In the genomic region with DNA sequence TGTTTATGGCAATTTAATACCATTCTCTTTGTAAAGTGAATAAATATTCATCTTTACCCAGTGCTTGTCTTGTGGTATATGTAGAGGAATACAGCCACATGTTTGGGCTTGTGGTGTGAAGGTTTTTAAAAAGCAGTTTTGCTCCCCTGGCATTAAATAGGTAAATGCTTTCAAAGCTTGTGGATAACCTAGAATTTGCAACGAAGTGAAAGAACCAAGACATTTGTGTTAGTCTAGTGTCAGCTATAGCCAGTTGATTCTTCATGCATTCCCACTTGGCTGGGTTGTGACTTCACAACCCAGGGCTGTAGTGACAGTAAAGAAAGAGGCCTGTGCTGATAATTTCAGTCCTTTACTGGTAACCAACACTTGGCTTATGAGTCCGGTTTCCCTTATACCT, we compare ENCODE assay signal across 17 cellular contexts. TPM values are rescaled to one million over a fixed set of nuclear protein-coding genes. Genes with fewer than 3 reads are reported as not detected.
DNase-seq lines count a peak whose midpoint lies in the region; ATAC-seq, FAIRE-seq and TF ChIP-seq lines count a peak whose summit lies in the region.
"Had no signal": no experiment of that assay in that cellular context is flagged by ENCODE, and none has a peak within 500 bp of the region (broad histone marks: within the 10 kb centered on the region; RNA-seq: fewer than 3 reads in every experiment).

No MANE protein-coding gene starts in this region.

- DNase-seq in HepG2 (ENCODE audit: low spot score) (no peak), right lobe of liver (no peak), K562 (ENCODE audit: extremely low read depth in 1 of 4, low spot score in 3 of 4) (no peak), gastrocnemius medialis (no peak), heart left ventricle (no peak), GM23338 (ENCODE audit: low spot score) (no peak)
- DNase-seq: C1 segment of cervical spinal cord; Calu3; CD4-positive, alpha-beta memory T cell; COR-L47; DMS53; DMS79 treated with DMSO at 0.1 percent for 48 hours; GF-D8; GOT3; HFFc6 had no signal

- H4K20me1 ChIP-seq in HepG2 (ENCODE audit: insufficient read depth, low read length) (peaks cover 7% of the 10 kb centered on the region; the same call in 1 of the 2 replicates), K562 (replicated peaks; ENCODE audit: control insufficient read depth, insufficient read depth, low read length) (no peaks in the 10 kb centered on the region), GM23338 (replicated peaks; ENCODE audit: insufficient read depth) (peaks cover 17% of the 10 kb centered on the region; the same call in 1 of the 2 replicates)

- ATAC-seq in HepG2 (no peak), right lobe of liver (no peak), K562 (no peak), gastrocnemius medialis (no peak), heart left ventricle (no peak), GM23338 (no peak)

- intact Hi-C loops in HepG2 (cut with micrococcal nuclease; ENCODE audit: unreplicated experiment) (no loop called here), right lobe of liver (cut with DNase I) (no loop called here), K562 (cut with micrococcal nuclease) (no loop called here), gastrocnemius medialis (cut with DNase I; ENCODE audit: low total_unique reads) (no loop called here), heart left ventricle (cut with DNase I) (no loop called here)

- H3K9ac ChIP-seq in HepG2 (ENCODE audit: insufficient read depth, low read depth, low read length) (no peak overlapping the region), K562 (ENCODE audit: insufficient read depth in 1 of 2, low read depth in 2 of 2, low read length in 2 of 2) (no peak overlapping the region)

- H3K4me1 ChIP-seq in HepG2 (ENCODE audit: insufficient read depth, low read length) (peaks cover 22% of the 10 kb centered on the region), right lobe of liver (peaks cover 0 to 17% (median 7%) of the 10 kb centered on the region in 4 donors), K562 (replicated peaks in 1 of 2; ENCODE audit: control insufficient read depth in 2 of 2, insufficient read depth in 2 of 2, low read length in 2 of 2) (peaks cover 5 to 6% of the 10 kb centered on the region in 2 experiments; a peak in 3 of 5 replicates), gastrocnemius medialis (peaks cover 20 to 33% of the 10 kb centered on the region in 2 donors), heart left ventricle (peaks cover 0 to 16% (median 0%) of the 10 kb centered on the region in 12 donors), GM23338 (ENCODE audit: insufficient read depth) (peaks cover 15% of the 10 kb centered on the region)

- H3K27me3 ChIP-seq in HepG2 (ENCODE audit: control insufficient read depth in 1 of 2, insufficient read depth in 2 of 2, low read length in 2 of 2) (no peaks in the 10 kb centered on the region), right lobe of liver (no peaks in the 10 kb centered on the region), K562 (ENCODE audit: control insufficient read depth in 2 of 2, insufficient read depth in 2 of 2, low read length in 2 of 2) (no peaks in the 10 kb centered on the region), gastrocnemius medialis (no peaks in the 10 kb centered on the region), heart left ventricle (no peaks in the 10 kb centered on the region), GM23338 (ENCODE audit: insufficient read depth) (no peaks in the 10 kb centered on the region)

- TF ChIP-seq RAD21 in HepG2 (CRISPR knock-in tag; IDR thresholded peaks at IDR 0.05) (no peak), K562 (CRISPR knock-in tag; conservative IDR thresholded peaks at IDR 0.05 in 1 of 2, IDR thresholded peaks at IDR 0.05 in 1 of 2) (no peak)

- H3K27me3 Mint-ChIP-seq in GM23338 (ENCODE audit: insufficient read depth, low read depth, poor library complexity): peaks cover 13% of the 10 kb centered on the region
- H3K27me3 Mint-ChIP-seq: CD4-positive, alpha-beta memory T cell had no signal

- TF ChIP-seq EP300 in HepG2 (IDR thresholded peaks at IDR 0.05; ENCODE audit: low read depth in 2 of 2, low read length in 2 of 2) (no peak), HepG2 (CRISPR knock-in tag; IDR thresholded peaks at IDR 0.05; ENCODE audit: borderline replicate concordance) (no peak), K562 (IDR thresholded peaks at IDR 0.05; ENCODE audit: low read length) (no peak)

- POLR2A ChIA-PET in HepG2 (lab: Yijun Ruan, JAX) (no interaction called here), K562 (lab: Yijun Ruan, JAX) (no interaction called here)

- H3K27ac Mint-ChIP-seq in GM23338: no peak overlapping the region
- H3K27ac Mint-ChIP-seq: HFFc6 had no signal

- CTCF ChIA-PET in HepG2 (lab: Yijun Ruan, JAX; ENCODE audit: low intra/inter-chr PET ratio, low total read pairs): no interaction called here
- CTCF ChIA-PET in K562 (lab: Yijun Ruan, JAX; ENCODE audit: low intra/inter-chr PET ratio): no interaction called here

- no peak overlapping the region for H3K4me3 ChIP-seq in HepG2 (replicated peaks in 1 of 3; ENCODE audit: insufficient read depth in 1 of 3, low read depth in 2 of 3, low read length in 3 of 3)
- no peak overlapping the region for H3K4me3 ChIP-seq in right lobe of liver
- H3K4me3 ChIP-seq in K562: no peak overlapping the region
- H3K4me3 ChIP-seq in gastrocnemius medialis: no peak overlapping the region
- H3K4me3 ChIP-seq in heart left ventricle: no peak overlapping the region
- no peak overlapping the region for H3K4me3 ChIP-seq in GM23338
- H3K4me3 ChIP-seq: HAP-1 had no signal

- H2AFZ ChIP-seq in HepG2 (ENCODE audit: low read length): no peak overlapping the region
- no peak overlapping the region for H2AFZ ChIP-seq in K562 (ENCODE audit: low read depth, low read length)
- H2AFZ ChIP-seq in GM23338: no peak overlapping the region

- H3K79me2 ChIP-seq in HepG2 (ENCODE audit: insufficient read depth, low read length) (no peaks in the 10 kb centered on the region), K562 (ENCODE audit: control insufficient read depth, insufficient read depth, low read length) (0 out of 3 replicates have a peak, but pooled peaks cover 3% of the 10 kb centered on the region), GM23338 (replicated peaks; ENCODE audit: insufficient read depth) (peaks cover 15% of the 10 kb centered on the region)

- H3K9me2 ChIP-seq in GM23338 (ENCODE audit: insufficient read depth): no peaks in the 10 kb centered on the region; the same call in 1 of the 2 replicates

- FAIRE-seq in HepG2 (lab: Jason Lieb, UNC) (no peak), K562 (lab: Jason Lieb, UNC) (no peak)
- FAIRE-seq: H54 had no signal

- H3K9me1 ChIP-seq in K562 (ENCODE audit: control insufficient read depth, insufficient read depth, low read length): no peaks in the 10 kb centered on the region

- peaks cover 25% of the 10 kb centered on the region for H3K9me3 Mint-ChIP-seq in GM23338
- H3K9me3 Mint-ChIP-seq: CD4-positive, alpha-beta memory T cell had no signal

- 59% methylated on average over 2 of the region's 2 CpGs for WGBS in HepG2 (ENCODE audit: low lambda C conversion rate)
- 84% methylated on average over 2 of the region's 2 CpGs for WGBS in right lobe of liver (ENCODE audit: insufficient coverage, low coverage, low lambda C conversion rate, missing lambda C conversion rate)
- 100% methylated on average over 2 of the region's 2 CpGs for WGBS in K562 (ENCODE audit: insufficient coverage, low coverage, missing lambda C conversion rate)
- WGBS in heart left ventricle, 4 donors: 94 to 97% (median 95%) methylated on average over 2 of the region's 2 CpGs

- H3K4me1 Mint-ChIP-seq in GM23338: peaks cover 19% of the 10 kb centered on the region

- H3K27ac ChIP-seq in HepG2 (ENCODE audit: extremely low read length, insufficient read depth, low read length): no peak overlapping the region
- no peak overlapping the region for H3K27ac ChIP-seq in right lobe of liver
- H3K27ac ChIP-seq in K562 (ENCODE audit: extremely low read depth, low read depth, low read length): no peak overlapping the region
- peak overlapping the region; percentile 8 to 47 (median 36) for H3K27ac ChIP-seq in gastrocnemius medialis
- no peak overlapping the region for H3K27ac ChIP-seq in heart left ventricle
- no peak overlapping the region for H3K27ac ChIP-seq in GM23338 (ENCODE audit: low read depth)

- H3K4me3 Mint-ChIP-seq in GM23338: no peak overlapping the region
- H3K4me3 Mint-ChIP-seq: CD4-positive, alpha-beta memory T cell; HFFc6 had no signal

- TF ChIP-seq POLR2A in HepG2 (IDR thresholded peaks at IDR 0.05; ENCODE audit: insufficient read depth in 1 of 2, low read depth in 2 of 2, low read length in 2 of 2) (0 out of 4 replicates have a peak, but pooled peaks of 1 of the 2 experiments have one; percentile 26), right lobe of liver (IDR thresholded peaks at IDR 0.05) (no peak), K562 (conservative IDR thresholded peaks at IDR 0.05) (0 out of 2 replicates have a peak, but pooled peaks have one; percentile 49), gastrocnemius medialis (IDR thresholded peaks at IDR 0.05) (no peak), heart left ventricle (IDR thresholded peaks at IDR 0.05) (no peak)

- in situ Hi-C loops in HepG2 (cut with HindIII; ENCODE audit: extremely low pct_ligation_motif_present, low pct_unique_long_range_greater_than_20kb): loop anchor here (10.0 kb wide), 1 partner anchor 123 kb away; no protein-coding TSS in a partner anchor
- in situ Hi-C loops in K562 (cut with MboI): no loop called here
- in situ Hi-C loops in gastrocnemius medialis (cut with MboI; ENCODE audit: low sequenced_read_pairs in 4 of 4): no loop called here

- H3K36me3 ChIP-seq in HepG2 (replicated peaks in 1 of 2; ENCODE audit: control insufficient read depth in 1 of 2, insufficient read depth in 2 of 2, low read length in 2 of 2) (peaks cover 19 to 51% of the 10 kb centered on the region in 2 experiments), right lobe of liver (peaks cover 0 to 41% (median 15%) of the 10 kb centered on the region in 4 donors), K562 (ENCODE audit: control insufficient read depth, insufficient read depth, low read length) (peaks cover 59% of the 10 kb centered on the region), gastrocnemius medialis (peaks cover 5 to 57% of the 10 kb centered on the region in 2 donors), heart left ventricle (peaks cover 0 to 64% (median 59%) of the 10 kb centered on the region in 9 donors), GM23338 (ENCODE audit: insufficient read depth) (peaks cover 61% of the 10 kb centered on the region)

- TF ChIP-seq CTCF in HepG2 (CRISPR knock-in tag; IDR thresholded peaks at IDR 0.05) (no peak), right lobe of liver (IDR thresholded peaks at IDR 0.05) (no peak), K562 (IDR thresholded peaks at IDR 0.05 in 2 of 3, conservative IDR thresholded peaks at IDR 0.05 in 1 of 3; ENCODE audit: insufficient read depth in 2 of 3, low read depth in 1 of 3, low read length in 3 of 3) (no peak), gastrocnemius medialis (IDR thresholded peaks at IDR 0.05 in 4 of 5, conservative IDR thresholded peaks at IDR 0.05 in 1 of 5) (no peak), heart left ventricle (IDR thresholded peaks at IDR 0.05) (no peak), GM23338 (conservative IDR thresholded peaks at IDR 0.05; ENCODE audit: low read depth in 2 of 2) (no peak)

- H3K4me2 ChIP-seq in HepG2 (ENCODE audit: low read depth, low read length): no peak overlapping the region
- H3K4me2 ChIP-seq in K562 (ENCODE audit: insufficient read depth, low read length): no peak overlapping the region
- H3K4me2 ChIP-seq in GM23338: no peak overlapping the region

- peaks cover 4% of the 10 kb centered on the region; the same call in 1 of the 2 replicates for H3F3A ChIP-seq in GM23338 (replicated peaks; ENCODE audit: low read depth)

- H3K9me3 ChIP-seq in HepG2 (ENCODE audit: low read length): peaks cover 6% of the 10 kb centered on the region; the same call in 1 of the 2 replicates
- no peaks in the 10 kb centered on the region for H3K9me3 ChIP-seq in right lobe of liver
- peaks cover 3% of the 10 kb centered on the region for H3K9me3 ChIP-seq in K562 (replicated peaks; ENCODE audit: control insufficient read depth, insufficient read depth, low read depth, low read length)
- no peaks in the 10 kb centered on the region for H3K9me3 ChIP-seq in gastrocnemius medialis
- H3K9me3 ChIP-seq in heart left ventricle: peaks cover 0 to 8% (median 0%) of the 10 kb centered on the region in 12 donors

- peaks cover 73% of the 10 kb centered on the region for H3K36me3 Mint-ChIP-seq in GM23338 (ENCODE audit: low read depth)

- no TSS peak for BruUV-seq in HepG2 (replicated peaks; lab: Mats Ljungman, UMichigan)
- BruUV-seq in K562 (replicated peaks; lab: Mats Ljungman, UMichigan): no TSS peak

RNA-seq across cellular contexts. Expression of gene TOGARAM2, which starts 32.9 kb away (rescaled TPM):
- total RNA-seq in HepG2 (2016; rRNA removed; fragmentation: Illumina TruSeq; extraction: Trizol) (under 0.01 TPM in 1 of 2 replicates, not detected in the other), right lobe of liver (under 1 TPM in 5 of 6 experiments, not detected in 1; 0.06 to 0.37 (median 0.14) TPM), K562 (2014; rRNA removed) (not detected in 2 replicates), K562 (2014; rRNA removed; fragmentation: Illumina TruSeq; extraction: Trizol) (not detected in 2 replicates), K562 (2015; rRNA removed; fragmentation: Illumina TruSeq; extraction: Trizol) (not detected in 2 replicates), K562 (2021) (not detected in 2 replicates), gastrocnemius medialis (10 to 100 TPM in 3 of 4 donors, 1 to 10 TPM in 1; 6.4 to 64.4 (median 24.3) TPM), heart left ventricle (10 to 100 TPM in 3 of 9 donors, 1 to 10 TPM in 5, under 1 TPM in 1; 0.24 to 23.5 (median 6.2) TPM)
- total RNA-seq in HepG2 (2016; cell fraction: cytosol; rRNA removed; fragmentation: Illumina TruSeq; extraction: Trizol; ENCODE audit: low read depth): not detected in 2 replicates
- not detected in 2 replicates for total RNA-seq in HepG2 (2016; cell fraction: insoluble cytoplasmic fraction; rRNA removed; fragmentation: Illumina TruSeq; extraction: Trizol)
- total RNA-seq in HepG2 (2016; cell fraction: membrane; rRNA removed; fragmentation: Illumina TruSeq; extraction: Trizol): not detected in 2 replicates
- 0.06 and 0.19 TPM in 2 replicates for total RNA-seq in HepG2 (2016; cell fraction: nucleus; rRNA removed; fragmentation: Illumina TruSeq; extraction: Trizol)
- polyA plus RNA-seq in HepG2 (2011; rRNA removed) (0.05 TPM in 2 replicates), K562 (2011; rRNA removed) (not detected in 2 replicates), K562 (2014; fragmentation: Illumina TruSeq; extraction: Trizol) (not detected in 2 replicates), K562 (2014; fragmentation: Nextera tagmentation; extraction: Ambion mirVana) (not detected), K562 (2014; rRNA removed) (not detected in 2 replicates), heart left ventricle (10 to 100 TPM in 1 of 2 donors, 1 to 10 TPM in 1; 5.5 to 23.9 TPM), GM23338 (2016; fragmentation: Nextera tagmentation; extraction: Ambion mirVana) (1.8 and 2.4 TPM in 2 replicates)
- 0.04 and 0.13 TPM in 2 replicates for polyA plus RNA-seq in HepG2 (2011; cell fraction: cytosol; rRNA removed)
- polyA plus RNA-seq in HepG2 (2011; cell fraction: nucleus; rRNA removed): 0.36 and 0.74 TPM in 2 replicates
- polyA plus RNA-seq in HepG2 (2012): 0.04 TPM in 1 of 2 replicates, not detected in the other
- polyA plus RNA-seq in HepG2 (2016; cell fraction: cytosol; fragmentation: Illumina TruSeq; extraction: Trizol; ENCODE audit: low read depth): not detected in 2 replicates
- not detected in 2 replicates for polyA plus RNA-seq in HepG2 (2016; cell fraction: insoluble cytoplasmic fraction; fragmentation: Illumina TruSeq; extraction: Trizol; ENCODE audit: low read depth)
- not detected in 2 replicates for polyA plus RNA-seq in HepG2 (2016; cell fraction: membrane; fragmentation: Illumina TruSeq; extraction: Trizol; ENCODE audit: low read depth)
- 0.61 TPM in 1 of 2 replicates, not detected in the other for polyA plus RNA-seq in HepG2 (2016; cell fraction: nucleus; fragmentation: Illumina TruSeq; extraction: Trizol; ENCODE audit: insufficient read depth, low read depth)
- polyA minus RNA-seq in HepG2 (2011; rRNA and poly(A)+ RNA removed; ENCODE audit: low replicate concordance): 0.02 and 1.6 TPM in 2 replicates
- polyA minus RNA-seq in HepG2 (2011; cell fraction: cytosol; rRNA and poly(A)+ RNA removed): not detected in 2 replicates
- polyA minus RNA-seq in HepG2 (2011; cell fraction: nucleus; rRNA and poly(A)+ RNA removed): 1.0 TPM in 1 of 2 replicates, not detected in the other
- not detected in 2 replicates for total RNA-seq in K562 (2011; cell fraction: chromatin; rRNA removed; ENCODE audit: low replicate concordance)
- total RNA-seq in K562 (2011; cell fraction: nucleolus; rRNA removed): not detected in 2 replicates
- total RNA-seq in K562 (2011; cell fraction: nucleoplasm; rRNA removed): 0.08 TPM in 1 of 2 replicates, not detected in the other
- polyA plus RNA-seq in K562 (2011; cell fraction: cytosol; rRNA removed): under 0.01 TPM in 1 of 2 replicates, not detected in the other
- polyA plus RNA-seq in K562 (2011; cell fraction: nucleus; rRNA removed): 0.01 TPM in 1 of 2 replicates, not detected in the other
- not detected in 2 replicates for polyA plus RNA-seq in K562 (2012)
- not detected in 2 replicates for polyA minus RNA-seq in K562 (2011; rRNA and poly(A)+ RNA removed)
- polyA minus RNA-seq in K562 (2011; cell fraction: cytosol; rRNA and poly(A)+ RNA removed): not detected in 2 replicates
- not detected in 2 replicates for polyA minus RNA-seq in K562 (2011; cell fraction: nucleus; rRNA and poly(A)+ RNA removed)
- total RNA-seq in GM23338 (2014; rRNA removed; shearing (Covaris generic)): 0.47 and 1.8 TPM in 2 replicates
- total RNA-seq: HFFc6 had no signal

RNA-seq across cellular contexts. Expression of gene WDR43, which starts 53.7 kb away (rescaled TPM):
- total RNA-seq in HepG2 (2016; rRNA removed; fragmentation: Illumina TruSeq; extraction: Trizol) (167 and 253 TPM in 2 replicates), right lobe of liver (10 to 100 TPM; 17.9 to 23.8 (median 22.5) TPM), K562 (2014; rRNA removed) (105 and 106 TPM in 2 replicates), K562 (2014; rRNA removed; fragmentation: Illumina TruSeq; extraction: Trizol) (134 and 161 TPM in 2 replicates), K562 (2015; rRNA removed; fragmentation: Illumina TruSeq; extraction: Trizol) (144 and 149 TPM in 2 replicates), K562 (2021) (105 and 107 TPM in 2 replicates), gastrocnemius medialis (100 to 1,000 TPM in 1 of 4 donors, 10 to 100 TPM in 3; 73.5 to 105 (median 81.1) TPM), heart left ventricle (10 to 100 TPM; 14.4 to 35.9 (median 23.9) TPM)
- total RNA-seq in HepG2 (2016; cell fraction: cytosol; rRNA removed; fragmentation: Illumina TruSeq; extraction: Trizol; ENCODE audit: low read depth): 59.9 and 79.6 TPM in 2 replicates
- 172 and 225 TPM in 2 replicates for total RNA-seq in HepG2 (2016; cell fraction: insoluble cytoplasmic fraction; rRNA removed; fragmentation: Illumina TruSeq; extraction: Trizol)
- total RNA-seq in HepG2 (2016; cell fraction: membrane; rRNA removed; fragmentation: Illumina TruSeq; extraction: Trizol): 56.9 and 74.1 TPM in 2 replicates
- total RNA-seq in HepG2 (2016; cell fraction: nucleus; rRNA removed; fragmentation: Illumina TruSeq; extraction: Trizol): 121 and 138 TPM in 2 replicates
- polyA plus RNA-seq in HepG2 (2011; rRNA removed) (88.9 and 121 TPM in 2 replicates), K562 (2011; rRNA removed) (147 and 197 TPM in 2 replicates), K562 (2014; fragmentation: Illumina TruSeq; extraction: Trizol) (77.9 and 83.1 TPM in 2 replicates), K562 (2014; fragmentation: Nextera tagmentation; extraction: Ambion mirVana) (10 to 100 TPM; 34.6 to 39.2 TPM), K562 (2014; rRNA removed) (53.6 and 58.3 TPM in 2 replicates), heart left ventricle (10 to 100 TPM in 1 of 2 donors, 1 to 10 TPM in 1; 4.5 to 20.6 TPM), GM23338 (2016; fragmentation: Nextera tagmentation; extraction: Ambion mirVana) (101 and 103 TPM in 2 replicates)
- 39.8 and 64.9 TPM in 2 replicates for polyA plus RNA-seq in HepG2 (2011; cell fraction: cytosol; rRNA removed)
- 67.2 and 70.8 TPM in 2 replicates for polyA plus RNA-seq in HepG2 (2011; cell fraction: nucleus; rRNA removed)
- polyA plus RNA-seq in HepG2 (2012): 60.3 and 80.3 TPM in 2 replicates
- polyA plus RNA-seq in HepG2 (2016; cell fraction: cytosol; fragmentation: Illumina TruSeq; extraction: Trizol; ENCODE audit: low read depth): 9.5 and 10.8 TPM in 2 replicates
- polyA plus RNA-seq in HepG2 (2016; cell fraction: insoluble cytoplasmic fraction; fragmentation: Illumina TruSeq; extraction: Trizol; ENCODE audit: low read depth): 143 and 154 TPM in 2 replicates
- 17.2 and 23.0 TPM in 2 replicates for polyA plus RNA-seq in HepG2 (2016; cell fraction: membrane; fragmentation: Illumina TruSeq; extraction: Trizol; ENCODE audit: low read depth)
- polyA plus RNA-seq in HepG2 (2016; cell fraction: nucleus; fragmentation: Illumina TruSeq; extraction: Trizol; ENCODE audit: insufficient read depth, low read depth): 126 and 131 TPM in 2 replicates
- polyA minus RNA-seq in HepG2 (2011; rRNA and poly(A)+ RNA removed; ENCODE audit: low replicate concordance): 88.1 and 150 TPM in 2 replicates
- 100 and 113 TPM in 2 replicates for polyA minus RNA-seq in HepG2 (2011; cell fraction: cytosol; rRNA and poly(A)+ RNA removed)
- polyA minus RNA-seq in HepG2 (2011; cell fraction: nucleus; rRNA and poly(A)+ RNA removed): 160 and 248 TPM in 2 replicates
- total RNA-seq in K562 (2011; cell fraction: chromatin; rRNA removed; ENCODE audit: low replicate concordance): 135 and 262 TPM in 2 replicates
- total RNA-seq in K562 (2011; cell fraction: nucleolus; rRNA removed): 43.0 and 47.1 TPM in 2 replicates
- 83.1 and 84.3 TPM in 2 replicates for total RNA-seq in K562 (2011; cell fraction: nucleoplasm; rRNA removed)
- 38.2 and 53.2 TPM in 2 replicates for polyA plus RNA-seq in K562 (2011; cell fraction: cytosol; rRNA removed)
- 67.5 and 86.6 TPM in 2 replicates for polyA plus RNA-seq in K562 (2011; cell fraction: nucleus; rRNA removed)
- polyA plus RNA-seq in K562 (2012): 31.9 and 60.1 TPM in 2 replicates
- polyA minus RNA-seq in K562 (2011; rRNA and poly(A)+ RNA removed): 600 and 656 TPM in 2 replicates
- polyA minus RNA-seq in K562 (2011; cell fraction: cytosol; rRNA and poly(A)+ RNA removed): 95.2 and 128 TPM in 2 replicates
- 61.4 and 133 TPM in 2 replicates for polyA minus RNA-seq in K562 (2011; cell fraction: nucleus; rRNA and poly(A)+ RNA removed)
- total RNA-seq in GM23338 (2014; rRNA removed; shearing (Covaris generic)): 112 and 140 TPM in 2 replicates

Comparison
In these comparisons a context has a peak if more than half of its experiments do, and no peak if none do; other contexts are left out.
1. H3K27ac ChIP-seq: peak in gastrocnemius medialis (4 of 4); none in HepG2 (single experiment), right lobe of liver (0 of 3), K562 (single experiment), heart left ventricle (0 of 12) and GM23338 (single experiment).
2. Of the 241 proteins assayed by ChIP-seq in both HepG2 and K562: peak only in HepG2: POLR2AphosphoS2 and RBM22; only in K562: none; in both: POLR2AphosphoS5; in neither: 236; mixed calls (peak in some experiments, not most) for 2.